In genomic region chr12:131896080-131896810, GRCh38 we compare ENCODE assay signal across 1 cellular context.
TF ChIP-seq lines count a peak whose summit lies in the region.

No MANE protein-coding gene starts in this region.

TF ChIP-seq in IMR-90, 13 proteins besides CTCF, POLR2A, EP300 and RAD21 (continued from another document):
- TF ChIP-seq ELK1 (IDR thresholded peaks at IDR 0.05; ENCODE audit: borderline replicate concordance, low read depth, low read length) (no peak), MAZ (IDR thresholded peaks at IDR 0.05; ENCODE audit: borderline replicate concordance, low read depth, low read length) (peak; percentile 60; the same call in 1 of the 2 replicates), FOS (IDR thresholded peaks at IDR 0.05; ENCODE audit: low read depth, low read length) (no peak), MXI1 (IDR thresholded peaks at IDR 0.05; ENCODE audit: borderline replicate concordance, low read depth, low read length) (peak; percentile 67), MAFK (IDR thresholded peaks at IDR 0.05; ENCODE audit: low read depth, low read length) (peak; percentile 91), CHD1 (IDR thresholded peaks at IDR 0.05; ENCODE audit: low read depth, low read length) (no peak), NFE2L2 (IDR thresholded peaks at IDR 0.05; ENCODE audit: low read depth, low read length) (no peak), CEBPB (IDR thresholded peaks at IDR 0.05; ENCODE audit: low read depth, low read length) (peak; percentile 52), USF2 (IDR thresholded peaks at IDR 0.05; ENCODE audit: low read depth, low read length) (peak; percentile 18; the same call in 1 of the 2 replicates), SMC3 (IDR thresholded peaks at IDR 0.05; ENCODE audit: low read depth, low read length) (no peak), RCOR1 (IDR thresholded peaks at IDR 0.05; ENCODE audit: insufficient replicate concordance, low read length) (no peak)
